2 cellular contexts compared by ENCODE assay signal in the genomic region with DNA sequence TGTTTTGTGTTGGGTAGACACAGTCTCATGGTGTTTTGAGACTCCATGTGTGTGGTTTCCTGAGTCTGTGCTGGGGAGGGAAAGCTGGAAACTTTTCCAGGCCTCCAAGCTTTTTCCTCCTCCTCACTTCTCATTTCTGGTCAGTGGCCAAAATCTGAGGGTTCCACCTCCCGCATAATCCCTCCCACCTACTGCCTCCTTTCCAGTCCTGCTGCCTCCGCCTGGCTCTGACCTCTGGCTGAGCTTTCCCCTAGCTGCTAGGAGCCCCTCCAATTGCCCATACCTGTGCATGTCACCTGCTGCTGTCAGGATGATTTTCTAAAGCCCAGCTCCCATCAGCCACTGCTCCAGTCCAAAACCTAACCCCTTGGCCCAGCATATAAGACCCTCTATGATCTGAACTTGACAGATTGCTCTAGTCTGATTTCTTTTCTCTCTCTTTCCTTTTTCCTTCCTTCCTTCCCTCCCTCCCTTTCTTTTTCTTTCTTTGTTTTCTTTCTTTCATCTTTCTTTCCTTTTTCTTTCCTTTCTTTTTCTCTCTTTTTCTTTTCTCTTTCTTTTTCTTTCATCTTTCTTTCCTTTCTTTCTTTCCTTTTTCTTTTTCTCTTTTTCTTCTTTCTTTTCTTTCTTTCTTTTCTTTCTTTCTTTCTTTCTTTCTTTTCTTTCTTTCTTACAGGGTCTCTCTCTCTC.
TF ChIP-seq lines count a peak whose summit lies in the region.

No MANE protein-coding gene starts in this region.

TF ChIP-seq in HEK293, 187 proteins besides CTCF, POLR2A, EP300 and RAD21 (continued from another document):
- TF ChIP-seq ATF2 (tag by site-specific recombination; IDR thresholded peaks at IDR 0.05; ENCODE audit: low read depth), result no peak
- no peak for TF ChIP-seq ZBTB7A (tag by site-specific recombination; IDR thresholded peaks at IDR 0.05; ENCODE audit: low read depth)
- TF ChIP-seq ZFHX2 (tag by site-specific recombination; conservative IDR thresholded peaks at IDR 0.05), result peak; percentile 67
- TF ChIP-seq, protein P1, sequence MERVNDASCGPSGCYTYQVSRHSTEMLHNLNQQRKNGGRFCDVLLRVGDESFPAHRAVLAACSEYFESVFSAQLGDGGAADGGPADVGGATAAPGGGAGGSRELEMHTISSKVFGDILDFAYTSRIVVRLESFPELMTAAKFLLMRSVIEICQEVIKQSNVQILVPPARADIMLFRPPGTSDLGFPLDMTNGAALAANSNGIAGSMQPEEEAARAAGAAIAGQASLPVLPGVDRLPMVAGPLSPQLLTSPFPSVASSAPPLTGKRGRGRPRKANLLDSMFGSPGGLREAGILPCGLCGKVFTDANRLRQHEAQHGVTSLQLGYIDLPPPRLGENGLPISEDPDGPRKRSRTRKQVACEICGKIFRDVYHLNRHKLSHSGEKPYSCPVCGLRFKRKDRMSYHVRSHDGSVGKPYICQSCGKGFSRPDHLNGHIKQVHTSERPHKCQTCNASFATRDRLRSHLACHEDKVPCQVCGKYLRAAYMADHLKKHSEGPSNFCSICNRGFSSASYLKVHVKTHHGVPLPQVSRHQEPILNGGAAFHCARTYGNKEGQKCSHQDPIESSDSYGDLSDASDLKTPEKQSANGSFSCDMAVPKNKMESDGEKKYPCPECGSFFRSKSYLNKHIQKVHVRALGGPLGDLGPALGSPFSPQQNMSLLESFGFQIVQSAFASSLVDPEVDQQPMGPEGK (tag by site-specific recombination; IDR thresholded peaks at IDR 0.05), result no peak
- TF ChIP-seq ZNF707 (tag by site-specific recombination; IDR thresholded peaks at IDR 0.05), result no peak
- TF ChIP-seq GLI2 (tag by site-specific recombination; IDR thresholded peaks at IDR 0.05; ENCODE audit: borderline replicate concordance, low read depth), result no peak
- TF ChIP-seq ZNF513 (tag by site-specific recombination; IDR thresholded peaks at IDR 0.05), result no peak
- TF ChIP-seq, protein P2, sequence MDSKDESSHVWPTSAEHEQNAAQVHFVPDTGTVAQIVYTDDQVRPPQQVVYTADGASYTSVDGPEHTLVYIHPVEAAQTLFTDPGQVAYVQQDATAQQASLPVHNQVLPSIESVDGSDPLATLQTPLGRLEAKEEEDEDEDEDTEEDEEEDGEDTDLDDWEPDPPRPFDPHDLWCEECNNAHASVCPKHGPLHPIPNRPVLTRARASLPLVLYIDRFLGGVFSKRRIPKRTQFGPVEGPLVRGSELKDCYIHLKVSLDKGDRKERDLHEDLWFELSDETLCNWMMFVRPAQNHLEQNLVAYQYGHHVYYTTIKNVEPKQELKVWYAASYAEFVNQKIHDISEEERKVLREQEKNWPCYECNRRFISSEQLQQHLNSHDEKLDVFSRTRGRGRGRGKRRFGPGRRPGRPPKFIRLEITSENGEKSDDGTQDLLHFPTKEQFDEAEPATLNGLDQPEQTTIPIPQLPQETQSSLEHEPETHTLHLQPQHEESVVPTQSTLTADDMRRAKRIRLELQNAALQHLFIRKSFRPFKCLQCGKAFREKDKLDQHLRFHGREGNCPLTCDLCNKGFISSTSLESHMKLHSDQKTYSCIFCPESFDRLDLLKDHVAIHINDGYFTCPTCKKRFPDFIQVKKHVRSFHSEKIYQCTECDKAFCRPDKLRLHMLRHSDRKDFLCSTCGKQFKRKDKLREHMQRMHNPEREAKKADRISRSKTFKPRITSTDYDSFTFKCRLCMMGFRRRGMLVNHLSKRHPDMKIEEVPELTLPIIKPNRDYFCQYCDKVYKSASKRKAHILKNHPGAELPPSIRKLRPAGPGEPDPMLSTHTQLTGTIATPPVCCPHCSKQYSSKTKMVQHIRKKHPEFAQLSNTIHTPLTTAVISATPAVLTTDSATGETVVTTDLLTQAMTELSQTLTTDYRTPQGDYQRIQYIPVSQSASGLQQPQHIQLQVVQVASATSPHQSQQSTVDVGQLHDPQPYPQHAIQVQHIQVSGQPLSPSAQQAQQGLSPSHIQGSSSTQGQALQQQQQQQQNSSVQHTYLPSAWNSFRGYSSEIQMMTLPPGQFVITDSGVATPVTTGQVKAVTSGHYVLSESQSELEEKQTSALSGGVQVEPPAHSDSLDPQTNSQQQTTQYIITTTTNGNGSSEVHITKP (tag by site-specific recombination; IDR thresholded peaks at IDR 0.05), result no peak
- peak; percentile 64; the same call in 1 of the 2 replicates for TF ChIP-seq EGR2 (tag by site-specific recombination; IDR thresholded peaks at IDR 0.05; ENCODE audit: low read depth)

TF ChIP-seq in K562, 482 proteins besides CTCF, POLR2A, EP300 and RAD21 (continued from another document):
- TF ChIP-seq, protein P3, sequence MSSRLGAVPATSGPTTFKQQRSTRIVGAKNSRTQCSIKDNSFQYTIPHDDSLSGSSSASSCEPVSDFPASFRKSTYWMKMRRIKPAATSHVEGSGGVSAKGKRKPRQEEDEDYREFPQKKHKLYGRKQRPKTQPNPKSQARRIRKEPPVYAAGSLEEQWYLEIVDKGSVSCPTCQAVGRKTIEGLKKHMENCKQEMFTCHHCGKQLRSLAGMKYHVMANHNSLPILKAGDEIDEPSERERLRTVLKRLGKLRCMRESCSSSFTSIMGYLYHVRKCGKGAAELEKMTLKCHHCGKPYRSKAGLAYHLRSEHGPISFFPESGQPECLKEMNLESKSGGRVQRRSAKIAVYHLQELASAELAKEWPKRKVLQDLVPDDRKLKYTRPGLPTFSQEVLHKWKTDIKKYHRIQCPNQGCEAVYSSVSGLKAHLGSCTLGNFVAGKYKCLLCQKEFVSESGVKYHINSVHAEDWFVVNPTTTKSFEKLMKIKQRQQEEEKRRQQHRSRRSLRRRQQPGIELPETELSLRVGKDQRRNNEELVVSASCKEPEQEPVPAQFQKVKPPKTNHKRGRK (tag; IDR thresholded peaks at IDR 0.05), result peak; percentile 85
